Comparison of ENCODE assay signal across 8 cellular contexts in genomic region chr1:100458925-100459814, GRCh38.
DNase-seq lines count a peak whose midpoint lies in the region; ATAC-seq and TF ChIP-seq lines count a peak whose summit lies in the region.

No MANE protein-coding gene starts in this region.

- H3K27me3 Mint-ChIP-seq in activated naive CD8-positive, alpha-beta T cell: no peaks in the 10 kb centered on the region

- H3F3A ChIP-seq in MM.1S (ENCODE audit: insufficient read depth, low read length): no peaks in the 10 kb centered on the region

- no peak overlapping the region for H3K4me3 ChIP-seq in MM.1S (ENCODE audit: low read length)
- H3K4me3 ChIP-seq in heart left ventricle: no peak overlapping the region
- no peak overlapping the region for H3K4me3 ChIP-seq in H7 (ENCODE audit: insufficient read depth, low read depth, low read length)

- DNase-seq in GM10266 (ENCODE audit: extremely low spot score) (peak; percentile 53), HEK293T (ENCODE audit: extremely low spot score) (peak; percentile 78), MM.1S (peak; percentile 62), SK-MEL-5 (ENCODE audit: low read depth, low spot score) (peak; percentile 77), heart left ventricle (peak; percentile 60 to 77 (median 66)), pulmonary artery endothelial cell (ENCODE audit: low read depth, low spot score) (peak; percentile 62), H7 (no peak)

- TF ChIP-seq POLR2A in heart left ventricle (IDR thresholded peaks at IDR 0.05): no peak

- POLR2A ChIA-PET in HEK293T (lab: Yijun Ruan, JAX): interaction anchor here (1.0 to 1.1 kb wide), 2 partner anchors 104 to 421 kb away, joined by 3 to 4 read pairs; a partner anchor contains a TSS

- 23 to 27% (median 25%) methylated on average over 12 of the region's 12 CpGs for WGBS in heart left ventricle, 4 donors

- in situ Hi-C loops in SK-MEL-5 (cut with HindIII; ENCODE audit: low pct_unique_long_range_greater_than_20kb, low sequenced_read_pairs): loop anchor here (25.0 kb wide), 1 partner anchor 403 kb away; no protein-coding TSS in a partner anchor

- peak overlapping the region; percentile 36 for H3K27ac Mint-ChIP-seq in activated naive CD8-positive, alpha-beta T cell

- no peaks in the 10 kb centered on the region for H3K36me3 ChIP-seq in MM.1S (replicated peaks; ENCODE audit: insufficient read depth, low read length)
- peaks cover 0 to 12% (median 0%) of the 10 kb centered on the region in 9 donors for H3K36me3 ChIP-seq in heart left ventricle
- H3K36me3 ChIP-seq in H7 (replicated peaks; ENCODE audit: control insufficient read depth, insufficient read depth, low read length): no peaks in the 10 kb centered on the region; the same call in 1 of the 2 replicates

- no peaks in the 10 kb centered on the region for H3K9me3 Mint-ChIP-seq in activated naive CD8-positive, alpha-beta T cell (ENCODE audit: low read depth)

- peaks cover 3% of the 10 kb centered on the region for H3K36me3 Mint-ChIP-seq in activated naive CD8-positive, alpha-beta T cell

- no peaks in the 10 kb centered on the region for H3K79me2 ChIP-seq in MM.1S (ENCODE audit: low read length)

- TF ChIP-seq CTCF in GM10266 (IDR thresholded peaks at IDR 0.05; ENCODE audit: control insufficient read depth, insufficient read depth, low read depth, missing control alignments) (peak; percentile 89), MM.1S (IDR thresholded peaks at IDR 0.05; ENCODE audit: low read length) (peak; percentile 69), heart left ventricle (IDR thresholded peaks at IDR 0.05) (peak; percentile 71 to 94 (median 84))

- no peak overlapping the region for H2AFZ ChIP-seq in MM.1S (ENCODE audit: low read length)

- CTCF ChIA-PET in HEK293T (lab: Yijun Ruan, JAX): interaction anchor here (0.6 to 1.4 kb wide), 14 partner anchors 10 to 1457 kb away, joined by 3 to 7 read pairs (median 4); partner anchors contain the start of genes SASS6 and TRMT13

- no peaks in the 10 kb centered on the region for H4K20me1 ChIP-seq in MM.1S (ENCODE audit: insufficient read depth, low read length)

- H3K4me1 ChIP-seq in MM.1S (ENCODE audit: low read length): 0 out of 2 replicates have a peak, but pooled peaks cover 3% of the 10 kb centered on the region
- H3K4me1 ChIP-seq in heart left ventricle: peaks cover 0 to 16% (median 6%) of the 10 kb centered on the region in 12 donors

- no peaks in the 10 kb centered on the region for H3K9me3 ChIP-seq in MM.1S (replicated peaks; ENCODE audit: insufficient read depth, low read length)
- H3K9me3 ChIP-seq in heart left ventricle: no peaks in the 10 kb centered on the region

- H3K27ac ChIP-seq in MM.1S (ENCODE audit: low read length) (no peak overlapping the region), heart left ventricle (peak overlapping the region in 2 of 12 donors; percentile 27 to 34)

- intact Hi-C loops in heart left ventricle (cut with DNase I): loop anchor here (1.0 to 10.0 kb wide), 14 partner anchors 104 to 654 kb away; partner anchors contain the start of genes CDC14A (in 2 of the 10), RTCA (in 1 of the 10), SASS6 (in 1 of the 10) and TRMT13 (in 1 of the 10)

- ATAC-seq in heart left ventricle: peak; percentile 61 to 92 (median 88)

- no peak overlapping the region for H3K4me2 ChIP-seq in MM.1S (ENCODE audit: low read depth, low read length)

- H3K27me3 ChIP-seq in MM.1S (replicated peaks; ENCODE audit: insufficient read depth, low read length) (no peaks in the 10 kb centered on the region), heart left ventricle (no peaks in the 10 kb centered on the region), H7 (ENCODE audit: control insufficient read depth, insufficient read depth, low read length) (no peaks in the 10 kb centered on the region)

- no peaks in the 10 kb centered on the region for H3K9me2 ChIP-seq in MM.1S (replicated peaks; ENCODE audit: insufficient read depth, low read length)

- H3K4me3 Mint-ChIP-seq in activated naive CD8-positive, alpha-beta T cell: no peak overlapping the region

- H3K9ac ChIP-seq in MM.1S (ENCODE audit: low read length): no peak overlapping the region

- peaks cover 37% of the 10 kb centered on the region for H3K4me1 Mint-ChIP-seq in activated naive CD8-positive, alpha-beta T cell (ENCODE audit: low read depth)

TF ChIP-seq in HEK293T, 16 proteins besides CTCF, POLR2A, EP300 and RAD21:
- no peak for TF ChIP-seq BHLHE40 (IDR thresholded peaks at IDR 0.05; ENCODE audit: borderline replicate concordance)
- TF ChIP-seq SUZ12 (IDR thresholded peaks at IDR 0.05): no peak
- TF ChIP-seq ZNF384 (IDR thresholded peaks at IDR 0.05): no peak
- TF ChIP-seq ELF4 (IDR thresholded peaks at IDR 0.05): no peak
- no peak for TF ChIP-seq HDGF (IDR thresholded peaks at IDR 0.05; ENCODE audit: borderline replicate concordance)
- no peak for TF ChIP-seq CTBP1 (IDR thresholded peaks at IDR 0.05; ENCODE audit: borderline replicate concordance)
- TF ChIP-seq ARNT (IDR thresholded peaks at IDR 0.05): no peak
- no peak for TF ChIP-seq L3MBTL2 (conservative IDR thresholded peaks at IDR 0.05)
- TF ChIP-seq SP1 (IDR thresholded peaks at IDR 0.05): no peak
- TF ChIP-seq FOXM1 (IDR thresholded peaks at IDR 0.05; ENCODE audit: borderline replicate concordance): no peak
